In the genomic region with DNA sequence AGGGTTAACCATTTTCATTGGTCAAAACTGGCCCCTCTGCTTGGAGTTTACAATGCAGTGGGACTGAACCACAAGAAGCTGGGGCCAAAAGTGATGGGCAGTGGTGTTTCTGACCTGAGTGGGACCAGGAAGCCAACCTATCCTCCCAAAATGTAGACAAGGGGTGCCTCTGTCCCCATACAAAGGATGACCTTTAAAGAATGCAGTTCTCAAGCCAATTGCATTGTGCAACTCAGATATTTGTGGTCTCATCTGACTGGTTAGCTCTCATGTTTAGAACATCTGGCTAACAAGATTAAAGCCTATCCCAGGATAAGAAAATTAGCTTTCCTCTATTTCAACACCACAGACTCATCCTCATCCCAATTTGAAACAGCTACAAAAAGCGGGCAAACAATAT, we compare ENCODE assay signal across 17 cellular contexts. TPM values are rescaled to one million over a fixed set of nuclear protein-coding genes. Genes with fewer than 3 reads are reported as not detected.
DNase-seq lines count a peak whose midpoint lies in the region; ATAC-seq and TF ChIP-seq lines count a peak whose summit lies in the region.
"Had no signal": no experiment of that assay in that cellular context is flagged by ENCODE, and none has a peak within 500 bp of the region (broad histone marks: within the 10 kb centered on the region; RNA-seq: fewer than 3 reads in every experiment).

No MANE protein-coding gene starts in this region.

- H3K36me3 ChIP-seq in esophagus squamous epithelium: no peaks in the 10 kb centered on the region
- H3K36me3 ChIP-seq in left lung: no peaks in the 10 kb centered on the region
- H3K36me3 ChIP-seq in stomach: no peaks in the 10 kb centered on the region
- H3K36me3 ChIP-seq in spleen: peaks cover 0 to 6% (median 0%) of the 10 kb centered on the region in 6 donors
- H3K36me3 ChIP-seq: MG63, WERI-Rb-1 had no signal

- intact Hi-C loops in esophagus squamous epithelium (cut with DNase I) (no loop called here), left lung (cut with DNase I) (no loop called here), stomach (cut with DNase I; ENCODE audit: low total_unique reads) (no loop called here), spleen (cut with DNase I; ENCODE audit: low total_unique reads) (no loop called here)

- peak; percentile 54 for ATAC-seq in left lung
- ATAC-seq in GM19351 (IDR thresholded peaks at IDR 0.05; ENCODE audit: unreplicated experiment): no peak
- ATAC-seq: activated CD8-positive, alpha-beta T cell treated with anti-CD3 and anti-CD28 coated beads for 36 hours; activated T-cell treated with anti-CD3 and anti-CD28 coated beads, Interleukin-2, amount 50 U/mL, for 4 hours; naive thymus-derived CD4-positive, alpha-beta T cell had no signal

- DNase-seq in NCI-H82 treated with DMSO at 0.1 percent for 48 hours (lab: John Stamatoyannopoulos, UW; ENCODE audit: unreplicated experiment) (peak; percentile 87), esophagus squamous epithelium (lab: John Stamatoyannopoulos, UW) (no peak), left lung (no peak), stomach (no peak), SK-N-DZ (ENCODE audit: low spot score) (no peak), spleen (no peak)
- DNase-seq in activated T-cell treated with anti-CD3 and anti-CD28 coated beads, Interleukin-2, amount 50 U/mL, for 48 hours: no peak
- DNase-seq: activated CD8-positive, alpha-beta T cell treated with anti-CD3 and anti-CD28 coated beads for 36 hours; activated naive CD8-positive, alpha-beta T cell treated with anti-CD3 and anti-CD28 coated beads for 36 hours; activated T-cell treated with anti-CD3 and anti-CD28 coated beads, Interleukin-2, amount 50 U/mL, for 4 hours; effector CD8-positive, alpha-beta T cell; EL; MG63; naive thymus-derived CD4-positive, alpha-beta T cell; NCI-H1694; WERI-Rb-1 had no signal

- no peak for TF ChIP-seq CTCF in esophagus squamous epithelium (IDR thresholded peaks at IDR 0.05)
- TF ChIP-seq CTCF in left lung (IDR thresholded peaks at IDR 0.05): no peak
- TF ChIP-seq CTCF in stomach (IDR thresholded peaks at IDR 0.05): no peak
- TF ChIP-seq CTCF in spleen (IDR thresholded peaks at IDR 0.05 in 8 of 11, conservative IDR thresholded peaks at IDR 0.05 in 3 of 11): no peak

- H3K4me3 ChIP-seq in esophagus squamous epithelium: no peak overlapping the region
- H3K4me3 ChIP-seq in left lung: no peak overlapping the region
- H3K4me3 ChIP-seq in stomach: no peak overlapping the region
- H3K4me3 ChIP-seq in spleen: no peak overlapping the region
- H3K4me3 ChIP-seq: MG63 had no signal

- no peak for TF ChIP-seq EP300 in stomach (IDR thresholded peaks at IDR 0.05)

- whole genome bisulfite sequencing in esophagus squamous epithelium, 2 donors: 65 to 71% methylated on average over 1 of the region's 1 CpG
- 63 to 88% (median 78%) methylated on average over 1 of the region's 1 CpG for WGBS in stomach, 5 donors
- WGBS in spleen, 5 donors: 83 to 91% (median 89%) methylated on average over 1 of the region's 1 CpG

- H3K27me3 ChIP-seq in esophagus squamous epithelium: no peaks in the 10 kb centered on the region
- H3K27me3 ChIP-seq in left lung: no peaks in the 10 kb centered on the region
- no peaks in the 10 kb centered on the region for H3K27me3 ChIP-seq in stomach
- H3K27me3 ChIP-seq in spleen (replicated peaks in 1 of 7): no peaks in the 10 kb centered on the region
- H3K27me3 ChIP-seq: MG63 had no signal

- TF ChIP-seq POLR2A in esophagus squamous epithelium (IDR thresholded peaks at IDR 0.05) (no peak), stomach (IDR thresholded peaks at IDR 0.05) (no peak), spleen (IDR thresholded peaks at IDR 0.05) (no peak)

- H3K4me1 ChIP-seq in esophagus squamous epithelium: peaks cover 0 to 27% (median 3%) of the 10 kb centered on the region in 3 donors
- H3K4me1 ChIP-seq in left lung: peaks cover 0 to 33% of the 10 kb centered on the region in 2 donors
- peaks cover 0 to 25% (median 6%) of the 10 kb centered on the region in 4 donors for H3K4me1 ChIP-seq in stomach
- H3K4me1 ChIP-seq in spleen: peaks cover 4 to 91% (median 65%) of the 10 kb centered on the region in 6 donors

- H3K27ac ChIP-seq in esophagus squamous epithelium (peak overlapping the region in 3 of 4 donors; percentile 17 to 73 (median 57)), left lung (peak overlapping the region in 1 of 2 donors; percentile 28), stomach (peak overlapping the region in 3 of 5 donors; percentile 27 to 43 (median 30)), spleen (no peak overlapping the region)
- H3K27ac ChIP-seq: WERI-Rb-1 had no signal

- no peaks in the 10 kb centered on the region for H3K9me3 ChIP-seq in esophagus squamous epithelium
- H3K9me3 ChIP-seq in left lung: no peaks in the 10 kb centered on the region
- no peaks in the 10 kb centered on the region for H3K9me3 ChIP-seq in stomach
- H3K9me3 ChIP-seq in spleen: no peaks in the 10 kb centered on the region
- H3K9me3 ChIP-seq: MG63 had no signal

RNA-seq across cellular contexts. Expression of gene ELMO1, which starts 26.8 kb away (rescaled TPM):
- 10 to 100 TPM in 2 of 4 donors, 1 to 10 TPM in 1, under 1 TPM in 1; 0.68 to 36.6 (median 11.8) TPM for total RNA-seq in esophagus squamous epithelium
- total RNA-seq in left lung: 10 to 100 TPM; 18.2 to 51.4 TPM
- 100 to 1,000 TPM in 2 of 5 donors, 10 to 100 TPM in 3; 16.1 to 117 (median 74.2) TPM for total RNA-seq in stomach
- 10 to 100 TPM in 1 of 3 donors, 1 to 10 TPM in 2; 4.1 to 10.2 (median 6.5) TPM for polyA plus RNA-seq in stomach
- polyA plus RNA-seq in SK-N-DZ (2014; cell fraction: cytosol; rRNA removed): 9.4 and 12.0 TPM in 2 replicates
- 5.4 and 9.9 TPM in 2 replicates for polyA plus RNA-seq in SK-N-DZ (2014; cell fraction: nucleus; rRNA removed)
- total RNA-seq in spleen: 100 to 1,000 TPM; 137 to 494 (median 229) TPM
- 10 to 100 TPM; 26.0 to 39.4 (median 26.5) TPM for polyA plus RNA-seq in spleen

Comparison
In these comparisons a context has a peak if more than half of its experiments do, and no peak if none do; other contexts are left out.
1. H3K27ac ChIP-seq: peak in esophagus squamous epithelium (3 of 4) and stomach (3 of 5); none in spleen (0 of 8).